Comparison of ENCODE assay signal across 1 cellular context in the genomic region with DNA sequence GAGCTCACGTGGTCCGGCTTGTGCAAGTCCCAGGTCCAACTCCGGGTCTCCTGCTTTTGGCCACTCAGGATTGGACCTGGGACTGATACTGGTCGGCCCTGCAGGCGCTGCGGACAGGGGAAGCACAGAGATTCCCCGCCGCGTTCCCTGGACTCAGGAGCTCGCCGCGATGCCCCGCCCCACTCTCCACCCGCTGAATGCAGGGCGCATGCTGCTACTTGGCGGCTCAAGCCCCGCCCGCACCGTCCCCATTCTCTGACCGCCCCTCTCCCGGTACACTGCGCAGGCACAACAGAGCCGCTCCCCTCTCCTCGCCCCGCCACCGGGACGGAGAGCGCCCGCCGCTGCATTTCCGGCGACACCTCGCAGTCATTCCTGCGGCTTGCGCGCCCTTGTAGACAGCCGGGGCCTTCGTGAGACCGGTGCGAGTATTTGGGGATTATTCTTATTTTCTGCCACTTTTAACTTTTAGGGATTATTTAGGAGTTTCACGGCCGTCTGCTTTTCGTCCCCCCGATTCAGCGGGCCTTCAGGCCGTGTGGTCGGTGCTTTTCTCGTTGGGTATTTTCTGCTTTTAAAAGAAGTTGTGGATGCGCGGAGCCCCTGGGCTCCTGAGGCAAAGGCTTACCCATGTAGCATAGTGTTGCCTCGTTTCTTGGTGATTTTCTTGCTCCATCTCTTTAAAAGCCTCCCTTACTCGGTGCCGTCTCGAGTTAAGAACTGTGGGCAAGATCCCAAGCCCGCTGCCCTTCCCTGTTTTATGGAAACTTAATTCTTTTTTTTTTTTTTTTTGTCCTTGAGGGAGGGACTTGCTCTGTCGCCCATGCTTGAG.
A peak's percentile ranks its signal among the peaks of the same experiment; 100 is the strongest.
TF ChIP-seq lines count a peak whose summit lies in the region.

A gene (plus strand): TSS at position 251 of the 832 bp plus-strand sequence. CDS start 1,544 bp downstream, outside the sequence.

TF ChIP-seq in HepG2, 621 proteins besides CTCF, POLR2A, EP300 and RAD21 (continued from another document and continues in another):
- peak; percentile 74 for TF ChIP-seq SMAD3 (CRISPR knock-in tag; IDR thresholded peaks at IDR 0.05)
- TF ChIP-seq SRSF9 (IDR thresholded peaks at IDR 0.05; ENCODE audit: borderline replicate concordance, insufficient read depth, low read depth, low read length, poor library complexity, severe bottlenecking): no peak
- TF ChIP-seq ZSCAN31 (CRISPR knock-in tag; IDR thresholded peaks at IDR 0.05; ENCODE audit: low read depth): peak; percentile 89
- TF ChIP-seq, protein P1, sequence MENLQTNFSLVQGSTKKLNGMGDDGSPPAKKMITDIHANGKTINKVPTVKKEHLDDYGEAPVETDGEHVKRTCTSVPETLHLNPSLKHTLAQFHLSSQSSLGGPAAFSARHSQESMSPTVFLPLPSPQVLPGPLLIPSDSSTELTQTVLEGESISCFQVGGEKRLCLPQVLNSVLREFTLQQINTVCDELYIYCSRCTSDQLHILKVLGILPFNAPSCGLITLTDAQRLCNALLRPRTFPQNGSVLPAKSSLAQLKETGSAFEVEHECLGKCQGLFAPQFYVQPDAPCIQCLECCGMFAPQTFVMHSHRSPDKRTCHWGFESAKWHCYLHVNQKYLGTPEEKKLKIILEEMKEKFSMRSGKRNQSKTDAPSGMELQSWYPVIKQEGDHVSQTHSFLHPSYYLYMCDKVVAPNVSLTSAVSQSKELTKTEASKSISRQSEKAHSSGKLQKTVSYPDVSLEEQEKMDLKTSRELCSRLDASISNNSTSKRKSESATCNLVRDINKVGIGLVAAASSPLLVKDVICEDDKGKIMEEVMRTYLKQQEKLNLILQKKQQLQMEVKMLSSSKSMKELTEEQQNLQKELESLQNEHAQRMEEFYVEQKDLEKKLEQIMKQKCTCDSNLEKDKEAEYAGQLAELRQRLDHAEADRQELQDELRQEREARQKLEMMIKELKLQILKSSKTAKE (CRISPR knock-in tag; IDR thresholded peaks at IDR 0.05; ENCODE audit: borderline replicate concordance): peak; percentile 86
- peak; percentile 95 for TF ChIP-seq ZNF564 (CRISPR knock-in tag; IDR thresholded peaks at IDR 0.05)
- TF ChIP-seq ZNF256 (CRISPR knock-in tag; conservative IDR thresholded peaks at IDR 0.05): peak; percentile 26; the same call in 1 of the 2 replicates
- TF ChIP-seq, protein P2, sequence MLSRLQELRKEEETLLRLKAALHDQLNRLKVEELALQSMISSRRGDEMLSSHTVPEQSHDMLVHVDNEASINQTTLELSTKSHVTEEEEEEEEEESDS (CRISPR knock-in tag; IDR thresholded peaks at IDR 0.05; ENCODE audit: borderline replicate concordance): 0 out of 2 replicates have a peak, but pooled peaks have one; percentile 28
- TF ChIP-seq, protein P3, sequence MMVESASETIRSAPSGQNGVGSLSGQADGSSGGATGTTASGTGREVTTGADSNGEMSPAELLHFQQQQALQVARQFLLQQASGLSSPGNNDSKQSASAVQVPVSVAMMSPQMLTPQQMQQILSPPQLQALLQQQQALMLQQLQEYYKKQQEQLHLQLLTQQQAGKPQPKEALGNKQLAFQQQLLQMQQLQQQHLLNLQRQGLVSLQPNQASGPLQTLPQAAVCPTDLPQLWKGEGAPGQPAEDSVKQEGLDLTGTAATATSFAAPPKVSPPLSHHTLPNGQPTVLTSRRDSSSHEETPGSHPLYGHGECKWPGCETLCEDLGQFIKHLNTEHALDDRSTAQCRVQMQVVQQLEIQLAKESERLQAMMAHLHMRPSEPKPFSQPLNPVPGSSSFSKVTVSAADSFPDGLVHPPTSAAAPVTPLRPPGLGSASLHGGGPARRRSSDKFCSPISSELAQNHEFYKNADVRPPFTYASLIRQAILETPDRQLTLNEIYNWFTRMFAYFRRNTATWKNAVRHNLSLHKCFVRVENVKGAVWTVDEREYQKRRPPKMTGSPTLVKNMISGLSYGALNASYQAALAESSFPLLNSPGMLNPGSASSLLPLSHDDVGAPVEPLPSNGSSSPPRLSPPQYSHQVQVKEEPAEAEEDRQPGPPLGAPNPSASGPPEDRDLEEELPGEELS (CRISPR knock-in tag; IDR thresholded peaks at IDR 0.05): peak; percentile 81; the same call in 1 of the 2 replicates
- peak; percentile 95; the same call in 2 of the 3 replicates for TF ChIP-seq MXI1 (IDR thresholded peaks at IDR 0.05; ENCODE audit: borderline replicate concordance, low read depth, low read length)
- TF ChIP-seq ZNF567 (CRISPR knock-in tag; IDR thresholded peaks at IDR 0.05; ENCODE audit: borderline replicate concordance): peak; percentile 89
- TF ChIP-seq SYNCRIP (IDR thresholded peaks at IDR 0.05; ENCODE audit: insufficient read depth, low read depth, low read length): no peak
- TF ChIP-seq NR2F2 (IDR thresholded peaks at IDR 0.05; ENCODE audit: borderline replicate concordance, low read depth): no peak
- TF ChIP-seq ARNTL (CRISPR knock-in tag; IDR thresholded peaks at IDR 0.05): peak; percentile 99
- no peak for TF ChIP-seq NFE2L2 (IDR thresholded peaks at IDR 0.05; ENCODE audit: low read length)
- TF ChIP-seq CHD2 (IDR thresholded peaks at IDR 0.05; ENCODE audit: low read depth, low read length): peak; percentile 33; the same call in 1 of the 2 replicates
- TF ChIP-seq, protein P4, sequence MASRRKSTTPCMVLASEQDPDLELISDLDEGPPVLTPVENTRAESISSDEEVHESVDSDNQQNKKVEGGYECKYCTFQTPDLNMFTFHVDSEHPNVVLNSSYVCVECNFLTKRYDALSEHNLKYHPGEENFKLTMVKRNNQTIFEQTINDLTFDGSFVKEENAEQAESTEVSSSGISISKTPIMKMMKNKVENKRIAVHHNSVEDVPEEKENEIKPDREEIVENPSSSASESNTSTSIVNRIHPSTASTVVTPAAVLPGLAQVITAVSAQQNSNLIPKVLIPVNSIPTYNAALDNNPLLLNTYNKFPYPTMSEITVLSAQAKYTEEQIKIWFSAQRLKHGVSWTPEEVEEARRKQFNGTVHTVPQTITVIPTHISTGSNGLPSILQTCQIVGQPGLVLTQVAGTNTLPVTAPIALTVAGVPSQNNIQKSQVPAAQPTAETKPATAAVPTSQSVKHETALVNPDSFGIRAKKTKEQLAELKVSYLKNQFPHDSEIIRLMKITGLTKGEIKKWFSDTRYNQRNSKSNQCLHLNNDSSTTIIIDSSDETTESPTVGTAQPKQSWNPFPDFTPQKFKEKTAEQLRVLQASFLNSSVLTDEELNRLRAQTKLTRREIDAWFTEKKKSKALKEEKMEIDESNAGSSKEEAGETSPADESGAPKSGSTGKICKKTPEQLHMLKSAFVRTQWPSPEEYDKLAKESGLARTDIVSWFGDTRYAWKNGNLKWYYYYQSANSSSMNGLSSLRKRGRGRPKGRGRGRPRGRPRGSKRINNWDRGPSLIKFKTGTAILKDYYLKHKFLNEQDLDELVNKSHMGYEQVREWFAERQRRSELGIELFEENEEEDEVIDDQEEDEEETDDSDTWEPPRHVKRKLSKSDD (CRISPR knock-in tag; IDR thresholded peaks at IDR 0.05; ENCODE audit: low read depth): 0 out of 2 replicates have a peak, but pooled peaks have one; percentile 57
- TF ChIP-seq, protein P5, sequence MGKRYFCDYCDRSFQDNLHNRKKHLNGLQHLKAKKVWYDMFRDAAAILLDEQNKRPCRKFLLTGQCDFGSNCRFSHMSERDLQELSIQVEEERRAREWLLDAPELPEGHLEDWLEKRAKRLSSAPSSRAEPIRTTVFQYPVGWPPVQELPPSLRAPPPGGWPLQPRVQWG (CRISPR knock-in tag; IDR thresholded peaks at IDR 0.05; ENCODE audit: borderline replicate concordance, low read depth): no peak
- TF ChIP-seq ZNF749 (CRISPR knock-in tag; IDR thresholded peaks at IDR 0.05; ENCODE audit: borderline replicate concordance): peak; percentile 67; the same call in 1 of the 2 replicates
- TF ChIP-seq KAT7 (CRISPR knock-in tag; IDR thresholded peaks at IDR 0.05; ENCODE audit: borderline replicate concordance): peak; percentile 96
- no peak for TF ChIP-seq ATF7 (IDR thresholded peaks at IDR 0.05)
- peak; percentile 93 for TF ChIP-seq ATF7 (CRISPR knock-in tag; IDR thresholded peaks at IDR 0.05)
- peak; percentile 94; the same call in 1 of the 2 replicates for TF ChIP-seq SMAD1 (CRISPR knock-in tag; IDR thresholded peaks at IDR 0.05; ENCODE audit: borderline replicate concordance, low read depth)
- TF ChIP-seq, protein P6, sequence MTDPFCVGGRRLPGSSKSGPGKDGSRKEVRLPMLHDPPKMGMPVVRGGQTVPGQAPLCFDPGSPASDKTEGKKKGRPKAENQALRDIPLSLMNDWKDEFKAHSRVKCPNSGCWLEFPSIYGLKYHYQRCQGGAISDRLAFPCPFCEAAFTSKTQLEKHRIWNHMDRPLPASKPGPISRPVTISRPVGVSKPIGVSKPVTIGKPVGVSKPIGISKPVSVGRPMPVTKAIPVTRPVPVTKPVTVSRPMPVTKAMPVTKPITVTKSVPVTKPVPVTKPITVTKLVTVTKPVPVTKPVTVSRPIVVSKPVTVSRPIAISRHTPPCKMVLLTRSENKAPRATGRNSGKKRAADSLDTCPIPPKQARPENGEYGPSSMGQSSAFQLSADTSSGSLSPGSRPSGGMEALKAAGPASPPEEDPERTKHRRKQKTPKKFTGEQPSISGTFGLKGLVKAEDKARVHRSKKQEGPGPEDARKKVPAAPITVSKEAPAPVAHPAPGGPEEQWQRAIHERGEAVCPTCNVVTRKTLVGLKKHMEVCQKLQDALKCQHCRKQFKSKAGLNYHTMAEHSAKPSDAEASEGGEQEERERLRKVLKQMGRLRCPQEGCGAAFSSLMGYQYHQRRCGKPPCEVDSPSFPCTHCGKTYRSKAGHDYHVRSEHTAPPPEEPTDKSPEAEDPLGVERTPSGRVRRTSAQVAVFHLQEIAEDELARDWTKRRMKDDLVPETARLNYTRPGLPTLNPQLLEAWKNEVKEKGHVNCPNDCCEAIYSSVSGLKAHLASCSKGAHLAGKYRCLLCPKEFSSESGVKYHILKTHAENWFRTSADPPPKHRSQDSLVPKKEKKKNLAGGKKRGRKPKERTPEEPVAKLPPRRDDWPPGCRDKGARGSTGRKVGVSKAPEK (CRISPR knock-in tag; IDR thresholded peaks at IDR 0.05; ENCODE audit: borderline replicate concordance): no peak
- TF ChIP-seq, protein P7, sequence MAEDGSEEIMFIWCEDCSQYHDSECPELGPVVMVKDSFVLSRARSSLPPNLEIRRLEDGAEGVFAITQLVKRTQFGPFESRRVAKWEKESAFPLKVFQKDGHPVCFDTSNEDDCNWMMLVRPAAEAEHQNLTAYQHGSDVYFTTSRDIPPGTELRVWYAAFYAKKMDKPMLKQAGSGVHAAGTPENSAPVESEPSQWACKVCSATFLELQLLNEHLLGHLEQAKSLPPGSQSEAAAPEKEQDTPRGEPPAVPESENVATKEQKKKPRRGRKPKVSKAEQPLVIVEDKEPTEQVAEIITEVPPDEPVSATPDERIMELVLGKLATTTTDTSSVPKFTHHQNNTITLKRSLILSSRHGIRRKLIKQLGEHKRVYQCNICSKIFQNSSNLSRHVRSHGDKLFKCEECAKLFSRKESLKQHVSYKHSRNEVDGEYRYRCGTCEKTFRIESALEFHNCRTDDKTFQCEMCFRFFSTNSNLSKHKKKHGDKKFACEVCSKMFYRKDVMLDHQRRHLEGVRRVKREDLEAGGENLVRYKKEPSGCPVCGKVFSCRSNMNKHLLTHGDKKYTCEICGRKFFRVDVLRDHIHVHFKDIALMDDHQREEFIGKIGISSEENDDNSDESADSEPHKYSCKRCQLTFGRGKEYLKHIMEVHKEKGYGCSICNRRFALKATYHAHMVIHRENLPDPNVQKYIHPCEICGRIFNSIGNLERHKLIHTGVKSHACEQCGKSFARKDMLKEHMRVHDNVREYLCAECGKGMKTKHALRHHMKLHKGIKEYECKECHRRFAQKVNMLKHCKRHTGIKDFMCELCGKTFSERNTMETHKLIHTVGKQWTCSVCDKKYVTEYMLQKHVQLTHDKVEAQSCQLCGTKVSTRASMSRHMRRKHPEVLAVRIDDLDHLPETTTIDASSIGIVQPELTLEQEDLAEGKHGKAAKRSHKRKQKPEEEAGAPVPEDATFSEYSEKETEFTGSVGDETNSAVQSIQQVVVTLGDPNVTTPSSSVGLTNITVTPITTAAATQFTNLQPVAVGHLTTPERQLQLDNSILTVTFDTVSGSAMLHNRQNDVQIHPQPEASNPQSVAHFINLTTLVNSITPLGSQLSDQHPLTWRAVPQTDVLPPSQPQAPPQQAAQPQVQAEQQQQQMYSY (CRISPR knock-in tag; IDR thresholded peaks at IDR 0.05): 0 out of 2 replicates have a peak, but pooled peaks have one; percentile 2
- peak; percentile 94 for TF ChIP-seq CBFB (CRISPR knock-in tag; IDR thresholded peaks at IDR 0.05)
- TF ChIP-seq ZEB1 (IDR thresholded peaks at IDR 0.05; ENCODE audit: insufficient replicate concordance, low read depth): peak; percentile 31
- no peak; the same call in 1 of the 2 replicates for TF ChIP-seq ZNF713 (CRISPR knock-in tag; IDR thresholded peaks at IDR 0.05)
- peak; percentile 93 for TF ChIP-seq ZNF768 (CRISPR knock-in tag; IDR thresholded peaks at IDR 0.05)
- TF ChIP-seq, protein P8, sequence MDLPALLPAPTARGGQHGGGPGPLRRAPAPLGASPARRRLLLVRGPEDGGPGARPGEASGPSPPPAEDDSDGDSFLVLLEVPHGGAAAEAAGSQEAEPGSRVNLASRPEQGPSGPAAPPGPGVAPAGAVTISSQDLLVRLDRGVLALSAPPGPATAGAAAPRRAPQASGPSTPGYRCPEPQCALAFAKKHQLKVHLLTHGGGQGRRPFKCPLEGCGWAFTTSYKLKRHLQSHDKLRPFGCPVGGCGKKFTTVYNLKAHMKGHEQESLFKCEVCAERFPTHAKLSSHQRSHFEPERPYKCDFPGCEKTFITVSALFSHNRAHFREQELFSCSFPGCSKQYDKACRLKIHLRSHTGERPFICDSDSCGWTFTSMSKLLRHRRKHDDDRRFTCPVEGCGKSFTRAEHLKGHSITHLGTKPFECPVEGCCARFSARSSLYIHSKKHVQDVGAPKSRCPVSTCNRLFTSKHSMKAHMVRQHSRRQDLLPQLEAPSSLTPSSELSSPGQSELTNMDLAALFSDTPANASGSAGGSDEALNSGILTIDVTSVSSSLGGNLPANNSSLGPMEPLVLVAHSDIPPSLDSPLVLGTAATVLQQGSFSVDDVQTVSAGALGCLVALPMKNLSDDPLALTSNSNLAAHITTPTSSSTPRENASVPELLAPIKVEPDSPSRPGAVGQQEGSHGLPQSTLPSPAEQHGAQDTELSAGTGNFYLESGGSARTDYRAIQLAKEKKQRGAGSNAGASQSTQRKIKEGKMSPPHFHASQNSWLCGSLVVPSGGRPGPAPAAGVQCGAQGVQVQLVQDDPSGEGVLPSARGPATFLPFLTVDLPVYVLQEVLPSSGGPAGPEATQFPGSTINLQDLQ (CRISPR knock-in tag; IDR thresholded peaks at IDR 0.05): peak; percentile 75; the same call in 1 of the 2 replicates
- TF ChIP-seq, protein P9, sequence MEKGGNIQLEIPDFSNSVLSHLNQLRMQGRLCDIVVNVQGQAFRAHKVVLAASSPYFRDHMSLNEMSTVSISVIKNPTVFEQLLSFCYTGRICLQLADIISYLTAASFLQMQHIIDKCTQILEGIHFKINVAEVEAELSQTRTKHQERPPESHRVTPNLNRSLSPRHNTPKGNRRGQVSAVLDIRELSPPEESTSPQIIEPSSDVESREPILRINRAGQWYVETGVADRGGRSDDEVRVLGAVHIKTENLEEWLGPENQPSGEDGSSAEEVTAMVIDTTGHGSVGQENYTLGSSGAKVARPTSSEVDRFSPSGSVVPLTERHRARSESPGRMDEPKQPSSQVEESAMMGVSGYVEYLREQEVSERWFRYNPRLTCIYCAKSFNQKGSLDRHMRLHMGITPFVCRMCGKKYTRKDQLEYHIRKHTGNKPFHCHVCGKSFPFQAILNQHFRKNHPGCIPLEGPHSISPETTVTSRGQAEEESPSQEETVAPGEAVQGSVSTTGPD (CRISPR knock-in tag; IDR thresholded peaks at IDR 0.05): no peak
- TF ChIP-seq, protein P10, sequence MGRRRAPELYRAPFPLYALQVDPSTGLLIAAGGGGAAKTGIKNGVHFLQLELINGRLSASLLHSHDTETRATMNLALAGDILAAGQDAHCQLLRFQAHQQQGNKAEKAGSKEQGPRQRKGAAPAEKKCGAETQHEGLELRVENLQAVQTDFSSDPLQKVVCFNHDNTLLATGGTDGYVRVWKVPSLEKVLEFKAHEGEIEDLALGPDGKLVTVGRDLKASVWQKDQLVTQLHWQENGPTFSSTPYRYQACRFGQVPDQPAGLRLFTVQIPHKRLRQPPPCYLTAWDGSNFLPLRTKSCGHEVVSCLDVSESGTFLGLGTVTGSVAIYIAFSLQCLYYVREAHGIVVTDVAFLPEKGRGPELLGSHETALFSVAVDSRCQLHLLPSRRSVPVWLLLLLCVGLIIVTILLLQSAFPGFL (CRISPR knock-in tag; IDR thresholded peaks at IDR 0.05): no peak
- peak; percentile 89 for TF ChIP-seq ZNF547 (CRISPR knock-in tag; IDR thresholded peaks at IDR 0.05)
